In genomic region chr17:50027639-50028206, GRCh38 we compare ENCODE assay signal across 8 cellular contexts. TPM values are rescaled to one million over a fixed set of nuclear protein-coding genes. Genes with fewer than 3 reads are reported as not detected.
DNase-seq lines count a peak whose midpoint lies in the region; ATAC-seq, FAIRE-seq and TF ChIP-seq lines count a peak whose summit lies in the region.

No MANE protein-coding gene starts in this region.

- ATAC-seq in GM18520 (IDR thresholded peaks at IDR 0.05; ENCODE audit: unreplicated experiment) (no peak), HG03457 (IDR thresholded peaks at IDR 0.05; ENCODE audit: unreplicated experiment) (no peak)

- H3K79me2 ChIP-seq in H1 (ENCODE audit: control insufficient read depth in 1 of 2, insufficient read depth in 2 of 2, low read length in 2 of 2), result no peaks in the 10 kb centered on the region

- H3K27me3 ChIP-seq in H1 (replicated peaks in 1 of 4; ENCODE audit: control insufficient read depth in 3 of 4, extremely low read depth in 1 of 4, insufficient read depth in 3 of 4, low read length in 3 of 4), result 0 out of 7 replicates have a peak, but pooled peaks cover 0 to 5% (median 0%) of the 10 kb centered on the region in 4 experiments

- H3K4me2 ChIP-seq in H1 (ENCODE audit: insufficient read depth in 1 of 2, low read depth in 2 of 2, low read length in 2 of 2), result peak overlapping the region; percentile 4 to 31

- H3K4ac ChIP-seq in H1 (replicated peaks; ENCODE audit: insufficient read length, low read depth, low read length), result no peak overlapping the region

- H4K20me1 ChIP-seq in H1 (replicated peaks in 1 of 2; ENCODE audit: control insufficient read depth in 1 of 2, insufficient read depth in 2 of 2, low read length in 2 of 2), result peaks cover 0 to 2% of the 10 kb centered on the region in 2 experiments

- CTCF ChIA-PET in H1 (lab: Charles Lee; ENCODE audit: partially characterized antibody), result interaction anchor here (0.6 to 9.1 kb wide), 18 partner anchors 8 to 438 kb away, joined by 3 to 158 read pairs (median 6); partner anchors contain the start of genes DLX3, ITGA3 and PDK2

- no peak for TF ChIP-seq EP300 in H1 (IDR thresholded peaks at IDR 0.05; ENCODE audit: borderline replicate concordance in 1 of 2, low read depth in 2 of 2, low read length in 2 of 2)

- POLR2A ChIA-PET in H1 (lab: Charles Lee; ENCODE audit: partially characterized antibody), result interaction anchor here (0.5 to 4.3 kb wide), 8 partner anchors 10 to 90 kb away, joined by 3 to 23 read pairs (median 3); partner anchors contain the start of gene ITGA3

- H4K8ac ChIP-seq in H1 (ENCODE audit: extremely low read depth, insufficient read depth, low read length), result peak overlapping the region; percentile 35; the same call in 1 of the 2 replicates

- H3K23me2 ChIP-seq in H1 (ENCODE audit: low read depth, low read length), result no peaks in the 10 kb centered on the region; the same call in 1 of the 2 replicates

- no peak for FAIRE-seq in H1 (lab: Jason Lieb, UNC)

- no peak overlapping the region for H3K23ac ChIP-seq in H1 (ENCODE audit: insufficient read length)

- H3K4me3 ChIP-seq in H1 (ENCODE audit: extremely low read depth in 1 of 4, insufficient read depth in 2 of 4, low read depth in 3 of 4, low read length in 4 of 4), result peak overlapping the region in 1 of 4 experiments; percentile 35; a peak in 1 of 8 replicates

- no peak overlapping the region for H3K14ac ChIP-seq in H1 (ENCODE audit: insufficient read length)

- H2BK5ac ChIP-seq in H1 (ENCODE audit: low read depth, low read length), result peak overlapping the region; percentile 27; the same call in 1 of the 2 replicates

- no peak overlapping the region for H3K9ac ChIP-seq in H1 (replicated peaks in 1 of 4; ENCODE audit: extremely low read depth in 1 of 4, low read depth in 3 of 4, low read length in 3 of 4)

- H3K56ac ChIP-seq in H1 (replicated peaks; ENCODE audit: insufficient read length, low read depth, low read length), result no peak overlapping the region

- TF ChIP-seq POLR2A in H1 (IDR thresholded peaks at IDR 0.05; ENCODE audit: control extremely low read depth in 1 of 2, low read depth in 2 of 2, low read length in 2 of 2), result no peak

- H3K18ac ChIP-seq in H1 (ENCODE audit: extremely low read depth, low read length), result peak overlapping the region; percentile 43; the same call in 1 of the 2 replicates

- peak overlapping the region; percentile 76; the same call in 1 of the 2 replicates for H2BK15ac ChIP-seq in H1 (ENCODE audit: low read length)

- peak overlapping the region; percentile 68; the same call in 1 of the 2 replicates for H2BK12ac ChIP-seq in H1 (ENCODE audit: low read depth, low read length)

- no peak for TF ChIP-seq CTCF in H1 (IDR thresholded peaks at IDR 0.05; ENCODE audit: control extremely low read depth in 1 of 3, insufficient read depth in 1 of 3, low read depth in 1 of 3, low read length in 3 of 3)

- DNase-seq in D341Med (ENCODE audit: low spot score), result peak; percentile 47
- DNase-seq in MV-4-11 (lab: John Stamatoyannopoulos, UW), result peak; percentile 47
- DNase-seq in H1 (ENCODE audit: low read depth in 1 of 2, low spot score in 2 of 2), result no peak
- peak; percentile 96 for DNase-seq in myocyte (ENCODE audit: low read depth)
- DNase-seq in anterior cingulate cortex (lab: John Stamatoyannopoulos, UW), result no peak
- DNase-seq in NCI-H524 (lab: John Stamatoyannopoulos, UW), result no peak

- H3K4me1 ChIP-seq in H1 (replicated peaks in 1 of 4; ENCODE audit: control insufficient read depth in 3 of 4, insufficient read depth in 4 of 4, low read length in 3 of 4), result peaks cover 0 to 20% (median 14%) of the 10 kb centered on the region in 4 experiments; a peak in 6 of 7 replicates

- TF ChIP-seq RAD21 in H1 (IDR thresholded peaks at IDR 0.05 in 1 of 2, conservative IDR thresholded peaks at IDR 0.05 in 1 of 2; ENCODE audit: low read depth in 2 of 2, low read length in 2 of 2), result no peak

- H2AFZ ChIP-seq in H1 (ENCODE audit: low read length), result peak overlapping the region; percentile 83; the same call in 1 of the 2 replicates

- no peak overlapping the region for H3K27ac ChIP-seq in H1 (ENCODE audit: low read depth, low read length)

- H4K91ac ChIP-seq in H1 (replicated peaks; ENCODE audit: insufficient read length, low read length), result peak overlapping the region; percentile 78

- no peak overlapping the region for H4K5ac ChIP-seq in H1 (ENCODE audit: insufficient read length, low read depth, low read length)

- H3K79me1 ChIP-seq in H1 (ENCODE audit: low read depth, low read length), result no peaks in the 10 kb centered on the region

- peaks cover 5 to 18% of the 10 kb centered on the region in 2 experiments; a peak in 3 of 4 replicates for H3K9me3 ChIP-seq in H1 (ENCODE audit: insufficient read depth in 2 of 2, low read depth in 1 of 2, low read length in 1 of 2)

- WGBS in H1 (ENCODE audit: extremely low coverage in 1 of 2, insufficient coverage in 1 of 2, insufficient read length in 1 of 2, insufficient replicate concordance in 2 of 2, low coverage in 1 of 2, low lambda C conversion rate in 2 of 2, missing lambda C conversion rate in 1 of 2), 2 experiments, result 71% methylated on average over 14 of the region's 14 CpGs; no CpG with 5 or more reads in 1 of the 2 experiments

- 0 out of 2 replicates have a peak overlapping the region, but pooled peaks have one; percentile 29 for H2AK5ac ChIP-seq in H1 (ENCODE audit: low read depth, low read length)

- no peaks in the 10 kb centered on the region for H3K36me3 ChIP-seq in H1 (ENCODE audit: control insufficient read depth in 2 of 4, insufficient read depth in 4 of 4, low read length in 3 of 4)

- H2BK20ac ChIP-seq in H1 (ENCODE audit: low read length), result peak overlapping the region; percentile 94; the same call in 1 of the 2 replicates

- no peak overlapping the region for H2BK120ac ChIP-seq in H1 (replicated peaks; ENCODE audit: low read depth, low read length)

TF ChIP-seq in H1, 55 proteins besides CTCF, POLR2A, EP300 and RAD21 (continues in another document):
- TF ChIP-seq RXRA (IDR thresholded peaks at IDR 0.05; ENCODE audit: insufficient read depth, low read depth, low read length) (no peak), TCF12 (IDR thresholded peaks at IDR 0.05; ENCODE audit: low read depth, low read length) (no peak), JUND (IDR thresholded peaks at IDR 0.05; ENCODE audit: low read length) (no peak), JUN (IDR thresholded peaks at IDR 0.05; ENCODE audit: low read depth, low read length) (no peak), CTBP2 (IDR thresholded peaks at IDR 0.05; ENCODE audit: borderline replicate concordance, insufficient read depth, insufficient read length, low read length) (no peak), SAP30 (IDR thresholded peaks at IDR 0.05; ENCODE audit: insufficient read depth, insufficient replicate concordance, low read length) (no peak), SP2 (IDR thresholded peaks at IDR 0.05; ENCODE audit: low read length) (no peak), SUZ12 (IDR thresholded peaks at IDR 0.05; ENCODE audit: low read length) (no peak), TBP (IDR thresholded peaks at IDR 0.05; ENCODE audit: low read depth, low read length) (no peak), SIN3A (conservative IDR thresholded peaks at IDR 0.05 in 1 of 2, IDR thresholded peaks at IDR 0.05 in 1 of 2; ENCODE audit: low read depth in 1 of 2, low read length in 2 of 2) (no peak), CREB1 (IDR thresholded peaks at IDR 0.05) (no peak), KDM4A (IDR thresholded peaks at IDR 0.05; ENCODE audit: low read depth, low read length, severe bottlenecking) (no peak), RBBP5 (IDR thresholded peaks at IDR 0.05; ENCODE audit: borderline replicate concordance, low read depth, low read length) (no peak), TEAD4 (IDR thresholded peaks at IDR 0.05; ENCODE audit: low read depth, low read length) (no peak)
- TF ChIP-seq, protein P1, sequence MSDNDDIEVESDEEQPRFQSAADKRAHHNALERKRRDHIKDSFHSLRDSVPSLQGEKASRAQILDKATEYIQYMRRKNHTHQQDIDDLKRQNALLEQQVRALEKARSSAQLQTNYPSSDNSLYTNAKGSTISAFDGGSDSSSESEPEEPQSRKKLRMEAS (IDR thresholded peaks at IDR 0.05), result no peak

RNA-seq across cellular contexts. Expression of gene ITGA3, which starts 28.2 kb away (rescaled TPM):
- 21.7 and 24.2 TPM in 2 replicates for total RNA-seq in H1 (2021; fragmentation: NEBNext Ultra II Directional; extraction: Animal tissue kit (Norgen Biotek cat#: 25700))
- polyA plus RNA-seq in H1 (2011; rRNA removed), result 24.0 and 34.4 TPM in 2 replicates
- polyA plus RNA-seq in H1 (2011; cell fraction: cytosol; rRNA removed), result 23.6 TPM
- 46.6 TPM for polyA plus RNA-seq in H1 (2011; cell fraction: nucleus; rRNA removed)
- 22.1 to 30.6 TPM (median 25.9 TPM) in 4 replicates for polyA plus RNA-seq in H1 (2012, experiment 1 of 2)
- 18.4 TPM for polyA plus RNA-seq in H1 (2012, experiment 2 of 2)
- polyA plus RNA-seq in H1 (2013, experiment 1 of 2), result 35.2 TPM
- polyA plus RNA-seq in H1 (2013, experiment 2 of 2), result 29.2 TPM
- polyA minus RNA-seq in H1 (2011; rRNA and poly(A)+ RNA removed), result 24.6 and 29.1 TPM in 2 replicates
- 32.7 TPM for polyA minus RNA-seq in H1 (2011; cell fraction: cytosol; rRNA and poly(A)+ RNA removed)
- polyA minus RNA-seq in H1 (2011; cell fraction: nucleus; rRNA and poly(A)+ RNA removed), result 31.4 TPM
- total RNA-seq in myocyte, result 264 and 289 TPM in 2 replicates
- polyA plus RNA-seq in myocyte (2012), result 485 TPM

RNA-seq across cellular contexts. Expression of gene DLX3, which starts 32.7 kb away (rescaled TPM):
- total RNA-seq in H1 (2021; fragmentation: NEBNext Ultra II Directional; extraction: Animal tissue kit (Norgen Biotek cat#: 25700)), result 0.15 TPM in 1 of 2 replicates, not detected in the other
- polyA plus RNA-seq in H1 (2011; rRNA removed), result 0.06 and 0.20 TPM in 2 replicates
- 0.12 TPM for polyA plus RNA-seq in H1 (2011; cell fraction: cytosol; rRNA removed)
- 0.29 TPM for polyA plus RNA-seq in H1 (2011; cell fraction: nucleus; rRNA removed)
- 0.15 to 0.25 TPM (median 0.25 TPM) in 3 of 4 replicates, not detected in the other for polyA plus RNA-seq in H1 (2012, experiment 1 of 2)
- polyA plus RNA-seq in H1 (2012, experiment 2 of 2), result 0.35 TPM
- 0.12 TPM for polyA plus RNA-seq in H1 (2013, experiment 1 of 2)
- 0.17 TPM for polyA plus RNA-seq in H1 (2013, experiment 2 of 2)
- 0.09 and 0.10 TPM in 2 replicates for polyA minus RNA-seq in H1 (2011; rRNA and poly(A)+ RNA removed)
- not detected for polyA minus RNA-seq in H1 (2011; cell fraction: cytosol; rRNA and poly(A)+ RNA removed)
- 1.3 TPM for polyA minus RNA-seq in H1 (2011; cell fraction: nucleus; rRNA and poly(A)+ RNA removed)
- 0.13 and 1.1 TPM in 2 replicates for total RNA-seq in myocyte
- 0.05 TPM for polyA plus RNA-seq in myocyte (2012)

RNA-seq across cellular contexts. Expression of gene DLX4, which starts 58.7 kb away (rescaled TPM):
- 0.80 and 0.88 TPM in 2 replicates for total RNA-seq in H1 (2021; fragmentation: NEBNext Ultra II Directional; extraction: Animal tissue kit (Norgen Biotek cat#: 25700))
- polyA plus RNA-seq in H1 (2011; rRNA removed), result 0.67 and 1.5 TPM in 2 replicates
- polyA plus RNA-seq in H1 (2011; cell fraction: cytosol; rRNA removed), result 0.94 TPM
- polyA plus RNA-seq in H1 (2011; cell fraction: nucleus; rRNA removed), result 5.0 TPM
- 0.64 to 1.2 TPM (median 0.93 TPM) in 4 replicates for polyA plus RNA-seq in H1 (2012, experiment 1 of 2)
- polyA plus RNA-seq in H1 (2012, experiment 2 of 2), result 0.84 TPM
- 0.97 TPM for polyA plus RNA-seq in H1 (2013, experiment 1 of 2)
- 0.87 TPM for polyA plus RNA-seq in H1 (2013, experiment 2 of 2)
- polyA minus RNA-seq in H1 (2011; rRNA and poly(A)+ RNA removed), result 0.39 and 0.73 TPM in 2 replicates
- 0.88 TPM for polyA minus RNA-seq in H1 (2011; cell fraction: cytosol; rRNA and poly(A)+ RNA removed)
- polyA minus RNA-seq in H1 (2011; cell fraction: nucleus; rRNA and poly(A)+ RNA removed), result 2.2 TPM
- not detected in 2 replicates for total RNA-seq in myocyte
- polyA plus RNA-seq in myocyte (2012), result 0.33 TPM

Comparison
In these comparisons a context has a peak if more than half of its experiments do, and no peak if none do; other contexts are left out.
1. DNase-seq: peak in D341Med (single experiment), MV-4-11 (single experiment) and myocyte (single experiment); none in H1 (0 of 2), anterior cingulate cortex (0 of 58) and NCI-H524 (0 of 2).
2. RNA of gene ITGA3, which starts 28.2 kb away (total RNA-seq): 264 to 289 TPM in myocyte; 21.7 to 24.2 TPM in H1; every median in the first group is over 10 times any median in the second.